ENCODE assay signal across 19 cellular contexts in genomic region chr16:24208710-24209109, GRCh38. TPM values are rescaled to one million over a fixed set of nuclear protein-coding genes. Genes with fewer than 3 reads are reported as not detected.
DNase-seq lines count a peak whose midpoint lies in the region; ATAC-seq and TF ChIP-seq lines count a peak whose summit lies in the region.
"Had no signal": no experiment of that assay in that cellular context is flagged by ENCODE, and none has a peak within 500 bp of the region (broad histone marks: within the 10 kb centered on the region; RNA-seq: fewer than 3 reads in every experiment).

No MANE protein-coding gene starts in this region.

- no peak overlapping the region for H3K27ac ChIP-seq in H9 (ENCODE audit: insufficient read length, low read depth, low read length)
- no peak overlapping the region for H3K27ac ChIP-seq in ascending aorta
- H3K27ac ChIP-seq: stomach had no signal

- WGBS in H9 (ENCODE audit: extremely low coverage, insufficient read length, low lambda C conversion rate), result no CpG with 5 or more reads among the region's 5 CpGs

- H3K9me3 ChIP-seq in H9 (ENCODE audit: control insufficient read depth, low read depth, low read length) (no peaks in the 10 kb centered on the region), ascending aorta (no peaks in the 10 kb centered on the region)
- H3K9me3 ChIP-seq: stomach had no signal

- no peaks in the 10 kb centered on the region for H3K27me3 Mint-ChIP-seq in H9 (ENCODE audit: low read depth)
- H3K27me3 Mint-ChIP-seq: activated CD4-positive, alpha-beta T cell treated with anti-CD3 and anti-CD28 coated beads, Interleukin-2, amount 10 ng/mL, durations not matched to agents 24 days and 14 days; T-helper 17 cell had no signal

- H2BK15ac ChIP-seq in H9 (ENCODE audit: low read depth, low read length), result no peak overlapping the region

- H3K23me2 ChIP-seq in H9 (ENCODE audit: insufficient read length, low read depth, low read length, poor library complexity, severe bottlenecking), result no peaks in the 10 kb centered on the region

- H3K18ac ChIP-seq in H9 (ENCODE audit: insufficient read length, low read depth, low read length), result no peak overlapping the region

- H3K23ac ChIP-seq in H9 (ENCODE audit: insufficient read length, low read depth, low read length), result no peak overlapping the region

- H3K9ac ChIP-seq in H9 (ENCODE audit: extremely low read depth, insufficient read length, low read length), result no peak overlapping the region

- peaks cover 35 to 37% of the 10 kb centered on the region in 2 experiments for H3K4me1 Mint-ChIP-seq in H9
- H3K4me1 Mint-ChIP-seq: activated CD4-positive, alpha-beta T cell treated with anti-CD3 and anti-CD28 coated beads, Interleukin-2, amount 10 ng/mL, durations not matched to agents 24 days and 14 days; CD14-positive monocyte; nephron had no signal

- TF ChIP-seq CTCF in H9 (conservative IDR thresholded peaks at IDR 0.05) (no peak), ascending aorta (IDR thresholded peaks at IDR 0.05) (no peak)

- H3K14ac ChIP-seq in H9 (ENCODE audit: insufficient read depth, low read length), result no peak overlapping the region

- H2BK5ac ChIP-seq in H9 (ENCODE audit: insufficient read length, low read length), result no peak overlapping the region

- no peak overlapping the region for H2BK20ac ChIP-seq in H9 (ENCODE audit: low read depth, low read length, poor library complexity, severe bottlenecking)

- H4K91ac ChIP-seq in H9 (ENCODE audit: insufficient read length, low read depth, low read length), result no peak overlapping the region

- H4K20me1 ChIP-seq in H9 (ENCODE audit: control insufficient read depth, insufficient read depth, insufficient read length), result no peaks in the 10 kb centered on the region

- H4K5ac ChIP-seq in H9 (ENCODE audit: insufficient read length, low read depth, low read length), result no peak overlapping the region

- H2AK5ac ChIP-seq in H9 (ENCODE audit: insufficient read length, low read length), result no peak overlapping the region

- ATAC-seq in left cardiac atrium (peak; percentile 74 to 93), GM18502 (IDR thresholded peaks at IDR 0.05; ENCODE audit: poor library complexity, unreplicated experiment) (no peak), GM19455 (IDR thresholded peaks at IDR 0.05; ENCODE audit: unreplicated experiment) (no peak)
- ATAC-seq: HCT116, T-helper 17 cell had no signal

- H4K8ac ChIP-seq in H9 (replicated peaks; ENCODE audit: insufficient read length, low read depth, low read length), result peak overlapping the region; percentile 92

- no peak overlapping the region for H2AFZ ChIP-seq in H9 (ENCODE audit: low read length)

- no peak overlapping the region for H3K4me3 Mint-ChIP-seq in H9
- H3K4me3 Mint-ChIP-seq: activated CD4-positive, alpha-beta T cell treated with anti-CD3 and anti-CD28 coated beads, Interleukin-2, amount 10 ng/mL, durations not matched to agents 24 days and 14 days; CD14-positive monocyte; nephron; T-helper 17 cell had no signal

- no peaks in the 10 kb centered on the region for H3K36me3 ChIP-seq in ascending aorta

- no peak overlapping the region for H2BK12ac ChIP-seq in H9 (ENCODE audit: insufficient read length, low read depth, low read length)

- H2BK120ac ChIP-seq in H9 (ENCODE audit: low read depth, low read length, poor library complexity, severe bottlenecking), result no peak overlapping the region

- DNase-seq in H9 (peak; percentile 55), SK-MEL-5 (ENCODE audit: low read depth, low spot score) (peak; percentile 2), left cardiac atrium (peak; percentile 19), occipital lobe (lab: John Stamatoyannopoulos, UW) (peak; percentile 31), GM19240 (ENCODE audit: insufficient read length, low spot score) (no peak), ascending aorta (ENCODE audit: low spot score in 2 of 2) (no peak)
- DNase-seq: activated CD4-positive, alpha-beta T cell treated with anti-CD3 and anti-CD28 coated beads, Interleukin-2, amount 10 ng/mL, durations not matched to agents 24 days and 14 days; effector CD8-positive, alpha-beta T cell; foreskin fibroblast; small intestine; stomach; T-helper 17 cell had no signal

- no peak overlapping the region for H3T11ph ChIP-seq in H9 (ENCODE audit: low read length)

- peaks cover 5% of the 10 kb centered on the region; the same call in 1 of the 2 replicates for H3K4me1 ChIP-seq in H9 (ENCODE audit: insufficient read depth, low read length)
- H3K4me1 ChIP-seq in ascending aorta, result no peaks in the 10 kb centered on the region
- H3K4me1 ChIP-seq: stomach had no signal

- in situ Hi-C loops in SK-MEL-5 (cut with HindIII; ENCODE audit: low pct_unique_long_range_greater_than_20kb, low sequenced_read_pairs), result no loop called here

- H3K4me3 ChIP-seq in ascending aorta, result no peak overlapping the region
- H3K4me3 ChIP-seq: stomach had no signal

- H3K56ac ChIP-seq in H9 (ENCODE audit: insufficient read length, low read depth, low read length), result no peak overlapping the region

- H3K36me3 Mint-ChIP-seq in H9 (ENCODE audit: insufficient read depth in 1 of 3, low read depth in 3 of 3), result no peaks in the 10 kb centered on the region

- H3K79me1 ChIP-seq in H9 (ENCODE audit: insufficient read depth, low read depth, low read length, poor library complexity, severe bottlenecking), result no peaks in the 10 kb centered on the region

- intact Hi-C loops in left cardiac atrium (cut with DNase I), result no loop called here
- intact Hi-C loops in ascending aorta (cut with DNase I), result no loop called here

- no peak overlapping the region for H3K4me2 ChIP-seq in H9 (ENCODE audit: insufficient read depth, insufficient read length, low read length)

- H3K27ac Mint-ChIP-seq in H9, result peak overlapping the region in 1 of 3 experiments; percentile 69; a peak in 1 of 7 replicates
- H3K27ac Mint-ChIP-seq: activated CD4-positive, alpha-beta T cell treated with anti-CD3 and anti-CD28 coated beads, Interleukin-2, amount 10 ng/mL, durations not matched to agents 24 days and 14 days; nephron had no signal

- no peak overlapping the region for H3K4ac ChIP-seq in H9 (ENCODE audit: low read depth, low read length)

- H3K27me3 ChIP-seq in H9 (ENCODE audit: insufficient read depth, low read length), result no peaks in the 10 kb centered on the region
- no peaks in the 10 kb centered on the region for H3K27me3 ChIP-seq in ascending aorta
- H3K27me3 ChIP-seq: stomach had no signal

- H3K79me2 ChIP-seq in H9 (ENCODE audit: insufficient read depth, low read length), result no peaks in the 10 kb centered on the region

- no peaks in the 10 kb centered on the region for H3K9me3 Mint-ChIP-seq in H9
- H3K9me3 Mint-ChIP-seq: activated CD4-positive, alpha-beta T cell treated with anti-CD3 and anti-CD28 coated beads, Interleukin-2, amount 10 ng/mL, durations not matched to agents 24 days and 14 days; CD14-positive monocyte; nephron had no signal

RNA-seq across cellular contexts. Expression of gene CACNG3, which starts 47.4 kb away (rescaled TPM):
- total RNA-seq in H9 (2021) (not detected in 2 replicates), left cardiac atrium (not detected), occipital lobe (2.5 TPM), ascending aorta (not detected)
- not detected in 2 replicates for total RNA-seq in SK-MEL-5 (2014; rRNA removed; shearing (Covaris generic))
- not detected in 2 replicates for polyA plus RNA-seq in SK-MEL-5 (2015; cell fraction: cytosol; rRNA removed)
- polyA plus RNA-seq in SK-MEL-5 (2015; cell fraction: nucleus; rRNA removed), result not detected in 2 replicates
- total RNA-seq: activated CD4-positive, alpha-beta T cell treated with anti-CD3 and anti-CD28 coated beads, Interleukin-2, amount 10 ng/mL, durations not matched to agents 24 days and 14 days; liver; MCF 10A; stomach; T-helper 17 cell had no signal
- polyA plus RNA-seq: CD14-positive monocyte, liver, small intestine, stomach had no signal

Comparison
In these comparisons a context has a peak if more than half of its experiments do, and no peak if none do; other contexts are left out.
1. DNase-seq: peak in H9 (single experiment), SK-MEL-5 (single experiment), left cardiac atrium (single experiment) and occipital lobe (single experiment); none in GM19240 (single experiment) and ascending aorta (0 of 2).
2. ATAC-seq: peak in left cardiac atrium (2 of 2); none in GM18502 (single experiment) and GM19455 (single experiment).